Comparison of ENCODE assay signal across 15 cellular contexts in the genomic region with DNA sequence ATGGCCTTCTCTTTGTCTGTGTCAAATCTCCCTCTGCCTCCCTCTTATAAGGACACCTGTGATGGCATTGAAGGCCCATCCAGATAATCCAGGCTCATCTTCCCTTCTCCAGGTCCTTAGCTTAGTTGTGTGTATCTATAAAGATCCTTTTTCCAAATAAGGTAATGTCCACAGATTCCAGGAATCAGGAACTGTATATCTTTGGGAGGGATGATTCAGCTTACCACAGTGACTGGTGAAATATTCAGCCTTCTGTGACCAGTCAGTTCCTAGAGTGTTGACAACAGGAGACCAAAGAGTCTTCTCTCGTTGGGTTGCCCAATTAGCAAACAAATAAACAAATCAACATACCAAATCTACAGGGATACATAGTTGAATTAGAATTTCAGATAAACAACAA.
DNase-seq lines count a peak whose midpoint lies in the region; ATAC-seq and TF ChIP-seq lines count a peak whose summit lies in the region.
"Had no signal": no experiment of that assay in that cellular context is flagged by ENCODE, and none has a peak within 500 bp of the region (broad histone marks: within the 10 kb centered on the region; RNA-seq: fewer than 3 reads in every experiment).

No MANE protein-coding gene starts in this region.

- H3K36me3 ChIP-seq in HCT116 (ENCODE audit: control insufficient read depth in 1 of 2, insufficient read depth in 2 of 2, low read length in 2 of 2) (no peaks in the 10 kb centered on the region), RWPE2 (ENCODE audit: low read depth) (no peaks in the 10 kb centered on the region)

- H3K4me3 ChIP-seq in HCT116 (replicated peaks in 1 of 2; ENCODE audit: low read depth in 1 of 2, low read length in 2 of 2) (no peak overlapping the region), RWPE2 (ENCODE audit: severe bottlenecking) (no peak overlapping the region), fibroblast of mammary gland (ENCODE audit: control insufficient read depth, low read depth, low read length) (no peak overlapping the region)
- H3K4me3 ChIP-seq: BLaER1 treated with 17β-estradiol and CSF1 and Interleukin-3, amounts not matched to agents 10 nM and 100 nM had no signal

- intact Hi-C loops in HCT116 (cut with micrococcal nuclease): no loop called here

- H3K4me2 ChIP-seq in HCT116 (ENCODE audit: low read length): no peak overlapping the region
- H3K4me2 ChIP-seq: BLaER1 treated with 17β-estradiol and CSF1 and Interleukin-3, amounts not matched to agents 10 nM and 100 nM had no signal

- H3K9me3 ChIP-seq in HCT116 (ENCODE audit: control insufficient read depth in 1 of 2, insufficient read depth in 1 of 2, low read depth in 1 of 2, low read length in 2 of 2) (no peaks in the 10 kb centered on the region), RWPE2 (ENCODE audit: severe bottlenecking) (no peaks in the 10 kb centered on the region)

- H3K9ac ChIP-seq in HCT116 (ENCODE audit: low read length): no peak overlapping the region
- H3K9ac ChIP-seq: BLaER1 treated with 17β-estradiol and CSF1 and Interleukin-3, amounts not matched to agents 10 nM and 100 nM had no signal

- CTCF ChIA-PET in HCT116 (lab: Charles Lee): no interaction called here

- TF ChIP-seq CTCF in HCT116 (IDR thresholded peaks at IDR 0.05 in 2 of 3, conservative IDR thresholded peaks at IDR 0.05 in 1 of 3; ENCODE audit: borderline replicate concordance in 1 of 3, insufficient read depth in 1 of 3, low read depth in 2 of 3, low read length in 2 of 3) (no peak), RWPE2 (IDR thresholded peaks at IDR 0.05; ENCODE audit: poor library complexity, severe bottlenecking) (no peak), fibroblast of mammary gland (conservative IDR thresholded peaks at IDR 0.05; ENCODE audit: control insufficient read depth, insufficient read depth, low read depth, low read length) (no peak)

- ATAC-seq in HCT116 (no peak), RWPE2 (ENCODE audit: low read depth) (peak; percentile 46; the same call in 1 of the 3 replicates), HG03280 (IDR thresholded peaks at IDR 0.05; ENCODE audit: unreplicated experiment) (no peak), GM21423 (IDR thresholded peaks at IDR 0.05; ENCODE audit: unreplicated experiment) (no peak)

- no peak for TF ChIP-seq POLR2A in HCT116 (IDR thresholded peaks at IDR 0.05; ENCODE audit: borderline replicate concordance, extremely low read depth, insufficient read depth, insufficient read length)

- DNase-seq in A172 (ENCODE audit: low spot score) (peak; percentile 34), HCT116 (ENCODE audit: low read depth, low spot score) (no peak), RWPE2 (ENCODE audit: low spot score) (no peak), fibroblast of mammary gland (ENCODE audit: low read depth) (peak; percentile 13), germinal center (ENCODE audit: low spot score) (no peak), NOMO-1 treated with DMSO at 0.1 percent for 48 hours (lab: John Stamatoyannopoulos, UW; ENCODE audit: unreplicated experiment) (no peak)
- DNase-seq: 8988T; CD8-positive, alpha-beta memory T cell; MV-4-11; NCI-H1417; NCI-H1930; NCI-H69 had no signal

- RAD21 ChIA-PET in HCT116 (lab: Charles Lee; ENCODE audit: low non-redundant PET in 1 of 2, low total read pairs in 2 of 2, uncharacterized antibody in 2 of 2, unreplicated experiment in 2 of 2): no interaction called here

- H3K27ac ChIP-seq in HCT116 (ENCODE audit: low read depth, low read length) (no peak overlapping the region), RWPE2 (ENCODE audit: poor library complexity, severe bottlenecking) (no peak overlapping the region)
- H3K27ac ChIP-seq: BLaER1 treated with 17β-estradiol and CSF1 and Interleukin-3, amounts not matched to agents 10 nM and 100 nM had no signal

- H3K4me1 ChIP-seq in HCT116 (ENCODE audit: control insufficient read depth in 1 of 2, insufficient read depth in 2 of 2, low read length in 2 of 2): no peaks in the 10 kb centered on the region
- no peaks in the 10 kb centered on the region for H3K4me1 ChIP-seq in RWPE2 (ENCODE audit: insufficient read depth, poor library complexity, severe bottlenecking)
- H3K4me1 ChIP-seq: BLaER1 treated with 17β-estradiol and CSF1 and Interleukin-3, amounts not matched to agents 10 nM and 100 nM had no signal

- no peaks in the 10 kb centered on the region for H4K20me1 ChIP-seq in HCT116 (ENCODE audit: insufficient read depth)
- H4K20me1 ChIP-seq: BLaER1 treated with 17β-estradiol and CSF1 and Interleukin-3, amounts not matched to agents 10 nM and 100 nM had no signal

- no peak for TF ChIP-seq RAD21 in HCT116 (IDR thresholded peaks at IDR 0.05; ENCODE audit: low read depth)

- no peak overlapping the region for H2AFZ ChIP-seq in HCT116 (ENCODE audit: low read depth, low read length, poor library complexity, severe bottlenecking)

- peaks cover 52% of the 10 kb centered on the region for H3K27me3 ChIP-seq in HCT116 (ENCODE audit: insufficient read depth, low read length)
- H3K27me3 ChIP-seq in RWPE2 (ENCODE audit: insufficient read depth, poor library complexity, severe bottlenecking): no peaks in the 10 kb centered on the region
- H3K27me3 ChIP-seq: BLaER1 treated with 17β-estradiol and CSF1 and Interleukin-3, amounts not matched to agents 10 nM and 100 nM had no signal

- no peaks in the 10 kb centered on the region for H3K9me2 ChIP-seq in HCT116 (ENCODE audit: insufficient read depth)

- no TSS peak for BruUV-seq in HCT116 (replicated peaks; lab: Mats Ljungman, UMichigan)

- POLR2A ChIA-PET in HCT116 (lab: Charles Lee): no interaction called here

- no peaks in the 10 kb centered on the region for H3K79me2 ChIP-seq in HCT116 (ENCODE audit: insufficient read depth, low read length)

TF ChIP-seq in HCT116, 20 proteins besides CTCF, POLR2A, EP300 and RAD21:
- TF ChIP-seq CBX3 (IDR thresholded peaks at IDR 0.05; ENCODE audit: low read depth): no peak
- TF ChIP-seq SRF (IDR thresholded peaks at IDR 0.05; ENCODE audit: low read depth): 0 out of 2 replicates have a peak, but pooled peaks have one; percentile 14

Comparison
In these comparisons a context has a peak if more than half of its experiments do, and no peak if none do; other contexts are left out.
1. DNase-seq: peak in A172 (single experiment) and fibroblast of mammary gland (single experiment); none in HCT116 (single experiment), RWPE2 (single experiment), germinal center (single experiment) and NOMO-1 treated with DMSO at 0.1 percent for 48 hours (single experiment).